Comparison of ENCODE assay signal across 9 cellular contexts in the genomic region with DNA sequence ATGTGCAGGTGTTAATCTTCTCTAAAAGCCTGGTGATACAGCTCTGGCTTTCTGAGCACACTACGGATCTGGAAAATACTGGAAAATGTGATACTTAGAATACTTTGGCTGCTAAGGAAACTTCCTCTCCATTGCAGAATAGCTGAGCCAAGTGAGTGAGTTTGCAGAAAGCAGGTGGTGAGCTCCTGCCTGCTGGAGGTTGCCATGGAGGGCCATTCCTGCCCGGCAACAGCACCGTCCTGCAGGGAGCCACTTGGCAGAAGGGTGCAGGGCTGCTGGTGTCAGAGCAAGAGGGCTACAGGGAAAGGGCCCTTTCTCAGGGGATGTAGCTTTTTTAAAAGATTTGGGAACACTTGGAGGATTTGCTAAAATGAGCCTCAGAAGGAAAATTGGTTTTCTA. TPM values are rescaled to one million over a fixed set of nuclear protein-coding genes. Genes with fewer than 3 reads are reported as not detected.
DNase-seq lines count a peak whose midpoint lies in the region; ATAC-seq and TF ChIP-seq lines count a peak whose summit lies in the region.
"Had no signal": no experiment of that assay in that cellular context is flagged by ENCODE, and none has a peak within 500 bp of the region (broad histone marks: within the 10 kb centered on the region; RNA-seq: fewer than 3 reads in every experiment).

No MANE protein-coding gene starts in this region.

- H3K4me3 Mint-ChIP-seq in activated naive CD8-positive, alpha-beta T cell treated with anti-CD3 and anti-CD28 coated beads, Interleukin-2, amount 50 U/mL, for 24 hours: no peak overlapping the region

- no peak for ATAC-seq in activated naive CD8-positive, alpha-beta T cell treated with anti-CD3 and anti-CD28 coated beads, Interleukin-2, amount 50 U/mL, for 24 hours
- ATAC-seq in HG02763 (IDR thresholded peaks at IDR 0.05; ENCODE audit: unreplicated experiment) (no peak), HG03196 (IDR thresholded peaks at IDR 0.05; ENCODE audit: unreplicated experiment) (no peak)

- no peak overlapping the region for H3K27ac ChIP-seq in RWPE1

- H3K27me3 Mint-ChIP-seq in activated naive CD8-positive, alpha-beta T cell treated with anti-CD3 and anti-CD28 coated beads, Interleukin-2, amount 50 U/mL, for 24 hours: no peaks in the 10 kb centered on the region

- H3K4me1 Mint-ChIP-seq in activated naive CD8-positive, alpha-beta T cell treated with anti-CD3 and anti-CD28 coated beads, Interleukin-2, amount 50 U/mL, for 24 hours: peaks cover 7% of the 10 kb centered on the region

- H3K9me3 Mint-ChIP-seq in activated naive CD8-positive, alpha-beta T cell treated with anti-CD3 and anti-CD28 coated beads, Interleukin-2, amount 50 U/mL, for 24 hours: no peaks in the 10 kb centered on the region

- CTCF ChIA-PET in RWPE1 (lab: Yijun Ruan, JAX): no interaction called here

- peak; percentile 76 for DNase-seq in Ammon's horn (ENCODE audit: low spot score)
- peak; percentile 85 for DNase-seq in NCI-H1092 treated with DMSO at 0.1 percent for 48 hours (lab: John Stamatoyannopoulos, UW)
- no peak for DNase-seq in activated naive CD8-positive, alpha-beta T cell treated with anti-CD3 and anti-CD28 coated beads, Interleukin-2, amount 50 U/mL, for 24 hours
- DNase-seq in mesenteric fat pad (ENCODE audit: low spot score): peak; percentile 53
- DNase-seq in RWPE1 (ENCODE audit: low spot score): no peak
- DNase-seq in NCI-H226: no peak
- DNase-seq: activated effector memory CD4-positive, alpha-beta T cell treated with anti-CD3 and anti-CD28 coated beads, Interleukin-2, amount 50 U/mL, for 16 hours had no signal

- POLR2A ChIA-PET in RWPE1 (lab: Yijun Ruan, JAX; ENCODE audit: low non-redundant PET): interaction anchor here (0.6 kb wide), 1 partner anchor 12 kb away, joined by 9 read pairs; no protein-coding TSS in a partner anchor

- H3K36me3 Mint-ChIP-seq in activated naive CD8-positive, alpha-beta T cell treated with anti-CD3 and anti-CD28 coated beads, Interleukin-2, amount 50 U/mL, for 24 hours (ENCODE audit: low read depth): peaks cover 54% of the 10 kb centered on the region

- TF ChIP-seq CTCF in RWPE1 (conservative IDR thresholded peaks at IDR 0.05; ENCODE audit: low read depth): no peak

- H3K27ac Mint-ChIP-seq in activated naive CD8-positive, alpha-beta T cell treated with anti-CD3 and anti-CD28 coated beads, Interleukin-2, amount 50 U/mL, for 24 hours: peak overlapping the region; percentile 55

RNA-seq across cellular contexts. Expression of gene SECISBP2, which starts 40.7 kb away (rescaled TPM):
- total RNA-seq in mesenteric fat pad: 37.7 TPM

RNA-seq across cellular contexts. Expression of gene CKS2, which starts 48.0 kb away (rescaled TPM):
- 6.5 TPM for total RNA-seq in mesenteric fat pad

Comparison
In these comparisons a context has a peak if more than half of its experiments do, and no peak if none do; other contexts are left out.
1. DNase-seq: peak in Ammon's horn (single experiment), NCI-H1092 treated with DMSO at 0.1 percent for 48 hours (single experiment) and mesenteric fat pad (single experiment); none in activated naive CD8-positive, alpha-beta T cell treated with anti-CD3 and anti-CD28 coated beads, Interleukin-2, amount 50 U/mL, for 24 hours (single experiment), RWPE1 (single experiment) and NCI-H226 (single experiment).